ENCODE assay signal across 8 cellular contexts in the genomic region with DNA sequence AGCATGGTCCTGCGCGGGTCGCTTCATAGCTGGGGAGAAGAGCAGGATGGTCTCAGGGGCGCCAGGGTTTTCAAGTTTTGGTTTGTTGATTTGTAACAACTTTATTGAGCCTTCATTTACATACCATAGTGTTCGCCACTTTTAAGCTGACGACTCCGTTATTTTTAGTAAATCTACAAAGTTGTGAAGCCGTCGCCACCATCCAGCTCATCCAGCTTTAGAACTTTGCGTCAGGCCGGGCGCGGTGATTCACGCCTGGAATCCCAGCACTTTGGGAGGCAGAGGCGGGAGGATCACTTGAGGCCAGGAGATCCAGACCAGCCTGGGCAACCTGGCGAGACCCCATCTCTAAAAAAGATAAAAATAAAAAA. TPM values are rescaled to one million over a fixed set of nuclear protein-coding genes. Genes with fewer than 3 reads are reported as not detected.
DNase-seq lines count a peak whose midpoint lies in the region; ATAC-seq and TF ChIP-seq lines count a peak whose summit lies in the region.

No MANE protein-coding gene starts in this region.

- TF ChIP-seq CTCF in MM.1S (IDR thresholded peaks at IDR 0.05; ENCODE audit: low read length) (no peak), chondrocyte (IDR thresholded peaks at IDR 0.05) (no peak), upper lobe of right lung (IDR thresholded peaks at IDR 0.05) (no peak)

- no peaks in the 10 kb centered on the region for H3K9me2 ChIP-seq in MM.1S (replicated peaks; ENCODE audit: insufficient read depth, low read length)

- H3K36me3 Mint-ChIP-seq in CD4-positive, CD25-positive, alpha-beta regulatory T cell: peaks cover 4% of the 10 kb centered on the region
- peaks cover 4% of the 10 kb centered on the region for H3K36me3 Mint-ChIP-seq in chondrocyte (ENCODE audit: low read depth)

- no peaks in the 10 kb centered on the region for H3K36me3 ChIP-seq in CD4-positive, CD25-positive, alpha-beta regulatory T cell (ENCODE audit: control insufficient read depth, insufficient read depth, low read length)
- H3K36me3 ChIP-seq in MM.1S (replicated peaks; ENCODE audit: insufficient read depth, low read length) (no peaks in the 10 kb centered on the region), upper lobe of right lung (peaks cover 5% of the 10 kb centered on the region)

- H3K4me1 Mint-ChIP-seq in CD4-positive, CD25-positive, alpha-beta regulatory T cell: peaks cover 5 to 22% (median 12%) of the 10 kb centered on the region in 4 donors
- peaks cover 22% of the 10 kb centered on the region for H3K4me1 Mint-ChIP-seq in chondrocyte (ENCODE audit: low read depth)

- peak overlapping the region; percentile 80 for H3K4me2 ChIP-seq in MM.1S (ENCODE audit: low read depth, low read length)

- H3K27ac Mint-ChIP-seq in CD4-positive, CD25-positive, alpha-beta regulatory T cell: peak overlapping the region; percentile 90 to 93 (median 93)
- peak overlapping the region; percentile 97 for H3K27ac Mint-ChIP-seq in chondrocyte (ENCODE audit: unreplicated experiment)

- peaks cover 10% of the 10 kb centered on the region for H3K4me1 ChIP-seq in CD4-positive, CD25-positive, alpha-beta regulatory T cell (ENCODE audit: control insufficient read depth, insufficient read depth, low read length, poor library complexity, severe bottlenecking)
- H3K4me1 ChIP-seq in MM.1S (ENCODE audit: low read length): 0 out of 2 replicates have a peak, but pooled peaks cover 3% of the 10 kb centered on the region
- peaks cover 13% of the 10 kb centered on the region for H3K4me1 ChIP-seq in mononuclear cell (ENCODE audit: insufficient read depth, low read length)
- H3K4me1 ChIP-seq in upper lobe of right lung: peaks cover 8% of the 10 kb centered on the region

- no peaks in the 10 kb centered on the region for H3K27me3 ChIP-seq in CD4-positive, CD25-positive, alpha-beta regulatory T cell (ENCODE audit: control insufficient read depth, insufficient read depth, low read length)
- H3K27me3 ChIP-seq in MM.1S (replicated peaks; ENCODE audit: insufficient read depth, low read length): no peaks in the 10 kb centered on the region
- H3K27me3 ChIP-seq in mononuclear cell (ENCODE audit: insufficient read depth, low read length): no peaks in the 10 kb centered on the region
- no peaks in the 10 kb centered on the region for H3K27me3 ChIP-seq in upper lobe of right lung

- no peaks in the 10 kb centered on the region for H3K9me3 ChIP-seq in CD4-positive, CD25-positive, alpha-beta regulatory T cell (ENCODE audit: control insufficient read depth in 2 of 2, low read length in 2 of 2)
- no peaks in the 10 kb centered on the region for H3K9me3 ChIP-seq in MM.1S (replicated peaks; ENCODE audit: insufficient read depth, low read length)
- no peaks in the 10 kb centered on the region for H3K9me3 ChIP-seq in mononuclear cell (ENCODE audit: low read depth, low read length)
- no peaks in the 10 kb centered on the region for H3K9me3 ChIP-seq in upper lobe of right lung

- no peak for DNase-seq in CD4-positive, CD25-positive, alpha-beta regulatory T cell
- no peak for DNase-seq in MM.1S
- DNase-seq in chondrocyte (ENCODE audit: low spot score): no peak
- peak; percentile 67 for DNase-seq in upper lobe of right lung
- no peak for DNase-seq in OCI-M2 (lab: John Stamatoyannopoulos, UW; ENCODE audit: unreplicated experiment)
- DNase-seq in NCI-H2107 (lab: John Stamatoyannopoulos, UW): no peak

- H2AFZ ChIP-seq in MM.1S (ENCODE audit: low read length): peak overlapping the region; percentile 92

- intact Hi-C loops in upper lobe of right lung (cut with DNase I): no loop called here

- H3K27ac ChIP-seq in CD4-positive, CD25-positive, alpha-beta regulatory T cell (ENCODE audit: insufficient read depth, low read length, poor library complexity, severe bottlenecking): peak overlapping the region; percentile 67
- H3K27ac ChIP-seq in MM.1S (ENCODE audit: low read length) (no peak overlapping the region), upper lobe of right lung (peak overlapping the region; percentile 77)

- no peaks in the 10 kb centered on the region for H3F3A ChIP-seq in MM.1S (ENCODE audit: insufficient read depth, low read length)

- H4K20me1 ChIP-seq in MM.1S (ENCODE audit: insufficient read depth, low read length): no peaks in the 10 kb centered on the region

- H3K27me3 Mint-ChIP-seq in CD4-positive, CD25-positive, alpha-beta regulatory T cell: peaks cover 5% of the 10 kb centered on the region
- H3K27me3 Mint-ChIP-seq in chondrocyte (ENCODE audit: low read depth): no peaks in the 10 kb centered on the region

- peak overlapping the region; percentile 51 for H3K4me3 ChIP-seq in CD4-positive, CD25-positive, alpha-beta regulatory T cell (ENCODE audit: low read depth, low read length)
- H3K4me3 ChIP-seq in MM.1S (ENCODE audit: low read length) (peak overlapping the region; percentile 74), mononuclear cell (ENCODE audit: low read length) (peak overlapping the region; percentile 61), upper lobe of right lung (peak overlapping the region; percentile 84)

- peak overlapping the region; percentile 80 to 96 (median 95) for H3K4me3 Mint-ChIP-seq in CD4-positive, CD25-positive, alpha-beta regulatory T cell
- peak overlapping the region; percentile 96 for H3K4me3 Mint-ChIP-seq in chondrocyte (ENCODE audit: unreplicated experiment)

- peak overlapping the region; percentile 45; the same call in 1 of the 2 replicates for H3K9ac ChIP-seq in MM.1S (ENCODE audit: low read length)

- no peaks in the 10 kb centered on the region for H3K9me3 Mint-ChIP-seq in CD4-positive, CD25-positive, alpha-beta regulatory T cell
- no peaks in the 10 kb centered on the region for H3K9me3 Mint-ChIP-seq in chondrocyte (ENCODE audit: low read depth)

- ATAC-seq in CD4-positive, CD25-positive, alpha-beta regulatory T cell (ENCODE audit: low read depth in 2 of 2): no peak
- no peak for ATAC-seq in upper lobe of right lung
- ATAC-seq in GM18502 (IDR thresholded peaks at IDR 0.05; ENCODE audit: poor library complexity, unreplicated experiment): no peak

- peaks cover 4% of the 10 kb centered on the region; the same call in 1 of the 2 replicates for H3K79me2 ChIP-seq in MM.1S (ENCODE audit: low read length)

RNA-seq across cellular contexts. Expression of gene C19orf44, which starts 0.4 kb away (rescaled TPM):
- 1.9 TPM for total RNA-seq in CD4-positive, CD25-positive, alpha-beta regulatory T cell
- polyA plus RNA-seq in CD4-positive, CD25-positive, alpha-beta regulatory T cell: 1 to 10 TPM in 2 of 4 donors, under 1 TPM in 1, not detected in 1; 0.76 to 1.6 (median 1.5) TPM
- total RNA-seq in chondrocyte: 3.1 to 5.8 TPM (median 3.2 TPM) in 3 replicates
- total RNA-seq in mononuclear cell: 0.10 TPM
- 6.7 TPM for total RNA-seq in upper lobe of right lung

RNA-seq across cellular contexts. Expression of gene CALR3, which starts 0.6 kb away (rescaled TPM):
- not detected for total RNA-seq in CD4-positive, CD25-positive, alpha-beta regulatory T cell
- polyA plus RNA-seq in CD4-positive, CD25-positive, alpha-beta regulatory T cell: not detected
- total RNA-seq in chondrocyte: not detected in 3 replicates
- not detected for total RNA-seq in mononuclear cell
- total RNA-seq in upper lobe of right lung: not detected

RNA-seq across cellular contexts. Expression of gene EPS15L1, which starts 24.8 kb away (rescaled TPM):
- total RNA-seq in CD4-positive, CD25-positive, alpha-beta regulatory T cell: 47.8 TPM
- polyA plus RNA-seq in CD4-positive, CD25-positive, alpha-beta regulatory T cell: 1 to 10 TPM; 8.5 to 9.1 (median 8.8) TPM
- total RNA-seq in chondrocyte: 34.4 to 36.5 TPM (median 36.1 TPM) in 3 replicates
- 17.5 TPM for total RNA-seq in mononuclear cell
- total RNA-seq in upper lobe of right lung: 42.8 TPM

RNA-seq across cellular contexts. Expression of gene CHERP, which starts 45.6 kb away (rescaled TPM):
- 57.2 TPM for total RNA-seq in CD4-positive, CD25-positive, alpha-beta regulatory T cell
- polyA plus RNA-seq in CD4-positive, CD25-positive, alpha-beta regulatory T cell: 10 to 100 TPM in 1 of 4 donors, 1 to 10 TPM in 3; 4.8 to 13.7 (median 8.4) TPM
- total RNA-seq in chondrocyte: 30.1 to 35.2 TPM (median 32.6 TPM) in 3 replicates
- total RNA-seq in mononuclear cell: 7.2 TPM
- total RNA-seq in upper lobe of right lung: 41.9 TPM
